Comparison of ENCODE assay signal across 12 cellular contexts in the genomic region with DNA sequence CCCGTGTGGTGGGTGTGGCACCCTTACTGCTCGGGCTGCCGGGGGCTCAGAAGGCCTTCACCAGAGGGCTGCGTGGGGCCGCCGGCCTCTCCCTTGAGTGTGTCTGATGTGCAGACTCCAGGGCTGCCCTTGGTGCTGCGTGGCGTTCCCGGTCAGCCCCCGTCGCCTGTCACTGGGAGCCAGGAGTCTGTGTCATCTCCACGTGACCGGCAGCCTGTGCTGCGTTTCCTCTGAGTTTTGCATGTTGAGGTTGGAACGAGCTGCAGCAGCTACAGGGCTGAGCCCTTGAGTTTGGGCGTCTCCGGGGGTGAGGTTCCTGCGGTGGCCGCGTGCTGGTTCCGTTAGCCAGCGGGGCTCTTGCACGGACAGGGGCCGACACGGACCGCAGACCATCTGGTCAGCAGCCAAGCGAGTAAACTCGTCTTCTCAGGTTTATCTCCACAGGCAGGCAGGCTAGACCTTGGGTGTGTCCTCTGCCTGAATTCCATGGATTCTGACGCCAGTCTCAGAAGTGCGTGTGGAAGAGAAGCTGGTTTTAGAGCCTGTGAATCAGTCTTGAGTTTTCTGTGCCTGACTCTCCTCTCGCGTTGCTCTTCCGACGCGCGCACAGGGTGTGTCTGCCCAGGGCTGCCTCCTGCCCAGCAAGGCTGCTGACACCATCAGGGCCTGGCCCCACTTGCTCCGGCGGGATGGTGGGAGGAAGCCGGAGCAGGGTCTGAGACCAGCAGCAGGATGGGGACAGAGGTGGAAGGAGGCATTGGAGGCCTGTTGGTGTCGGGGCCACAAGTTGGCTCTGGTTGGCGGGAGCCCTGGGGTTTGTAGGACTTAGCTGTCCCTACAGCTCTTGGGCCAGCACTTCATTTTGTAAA. TPM values are rescaled to one million over a fixed set of nuclear protein-coding genes. Genes with fewer than 3 reads are reported as not detected.
A peak's percentile ranks its signal among the peaks of the same experiment; 100 is the strongest.
DNase-seq lines count a peak whose midpoint lies in the region; ATAC-seq and TF ChIP-seq lines count a peak whose summit lies in the region.
"Had no signal": no experiment of that assay in that cellular context is flagged by ENCODE, and none has a peak within 500 bp of the region (broad histone marks: within the 10 kb centered on the region; RNA-seq: fewer than 3 reads in every experiment).

No MANE protein-coding gene starts in this region.

- H3K4me3 ChIP-seq in adrenal gland: no peak overlapping the region
- H3K4me3 ChIP-seq in naive thymus-derived CD4-positive, alpha-beta T cell (ENCODE audit: low read length): no peak overlapping the region
- H3K4me3 ChIP-seq: HAP-1 had no signal

- peak in 4 of 7 donors; percentile 33 to 72 (median 50) for DNase-seq in adrenal gland
- DNase-seq in inferior parietal cortex (ENCODE audit: extremely low spot score): peak; percentile 34
- DNase-seq in type B pancreatic cell (ENCODE audit: extremely low spot score, unreplicated experiment): peak; percentile 68
- DNase-seq in activated naive CD4-positive, alpha-beta T cell treated with Interleukin-2 at 50 U/mL for 16 hours: no peak
- DNase-seq in T-cell: no peak
- no peak for DNase-seq in naive thymus-derived CD4-positive, alpha-beta T cell
- DNase-seq: activated CD8-positive, alpha-beta memory T cell treated with anti-CD3 and anti-CD28 coated beads, Interleukin-2, amount 50 U/mL, for 4 hours; effector CD8-positive, alpha-beta T cell; NCI-H187 treated with DMSO at 0.1 percent for 48 hours; PC-3 had no signal

- H3K9me3 Mint-ChIP-seq in type B pancreatic cell (no peaks in the 10 kb centered on the region), T-cell (no peaks in the 10 kb centered on the region)
- no peaks in the 10 kb centered on the region for H3K9me3 Mint-ChIP-seq in naive thymus-derived CD4-positive, alpha-beta T cell

- peak overlapping the region in 4 of 5 donors; percentile 1 to 82 (median 56) for H3K27ac ChIP-seq in adrenal gland
- H3K27ac ChIP-seq in naive thymus-derived CD4-positive, alpha-beta T cell (ENCODE audit: low read depth, low read length): no peak overlapping the region

- WGBS in adrenal gland, 4 donors: 78 to 85% (median 82%) methylated on average over 20 to 41 of the region's 41 CpGs

- intact Hi-C loops in adrenal gland (cut with DNase I): no loop called here
- intact Hi-C loops in naive thymus-derived CD4-positive, alpha-beta T cell (cut with micrococcal nuclease): no loop called here

- peak overlapping the region; percentile 99 for H3K27ac Mint-ChIP-seq in type B pancreatic cell
- H3K27ac Mint-ChIP-seq in T-cell: no peak overlapping the region
- H3K27ac Mint-ChIP-seq in naive thymus-derived CD4-positive, alpha-beta T cell: no peak overlapping the region

- TF ChIP-seq CTCF in adrenal gland (IDR thresholded peaks at IDR 0.05) (no peak), type B pancreatic cell (conservative IDR thresholded peaks at IDR 0.05) (no peak)

- peak in 1 of 2 donors; percentile 41 for TF ChIP-seq POLR2A in adrenal gland (IDR thresholded peaks at IDR 0.05)

- H3K36me3 Mint-ChIP-seq in type B pancreatic cell (peaks cover 10% of the 10 kb centered on the region), T-cell (peaks cover 4% of the 10 kb centered on the region)
- peaks cover 0 to 4% (median 0%) of the 10 kb centered on the region in 5 donors for H3K36me3 Mint-ChIP-seq in naive thymus-derived CD4-positive, alpha-beta T cell

- H3K4me1 Mint-ChIP-seq in type B pancreatic cell (ENCODE audit: unreplicated experiment) (peaks cover 7% of the 10 kb centered on the region), T-cell (peaks cover 22 to 24% (median 24%) of the 10 kb centered on the region in 3 donors)
- peaks cover 16 to 24% (median 24%) of the 10 kb centered on the region in 7 donors for H3K4me1 Mint-ChIP-seq in naive thymus-derived CD4-positive, alpha-beta T cell

- no peak for ATAC-seq in T-cell (replicated peaks in 1 of 4)
- ATAC-seq in naive thymus-derived CD4-positive, alpha-beta T cell: no peak
- ATAC-seq: HepG2, PC-3 had no signal

- H3K27me3 Mint-ChIP-seq in type B pancreatic cell: no peaks in the 10 kb centered on the region
- no peaks in the 10 kb centered on the region for H3K27me3 Mint-ChIP-seq in T-cell
- no peaks in the 10 kb centered on the region for H3K27me3 Mint-ChIP-seq in naive thymus-derived CD4-positive, alpha-beta T cell

- peaks cover 0 to 3% of the 10 kb centered on the region in 2 donors for H3K4me1 ChIP-seq in adrenal gland (replicated peaks in 1 of 2)
- H3K4me1 ChIP-seq in naive thymus-derived CD4-positive, alpha-beta T cell (ENCODE audit: control insufficient read depth in 2 of 2, insufficient read depth in 2 of 2, low read length in 2 of 2): peaks cover 16 to 24% of the 10 kb centered on the region in 2 donors

- H3K27me3 ChIP-seq in adrenal gland: no peaks in the 10 kb centered on the region
- no peaks in the 10 kb centered on the region for H3K27me3 ChIP-seq in naive thymus-derived CD4-positive, alpha-beta T cell (ENCODE audit: control insufficient read depth in 2 of 2, insufficient read depth in 2 of 2, low read length in 2 of 2)

- CTCF ChIA-PET in T-cell (lab: Charles Lee): no interaction called here
- CTCF ChIA-PET in naive thymus-derived CD4-positive, alpha-beta T cell (lab: Charles Lee): no interaction called here

- POLR2A ChIA-PET in T-cell (lab: Charles Lee): no interaction called here
- POLR2A ChIA-PET in naive thymus-derived CD4-positive, alpha-beta T cell (lab: Charles Lee): interaction anchor here (1.6 kb wide), 1 partner anchor 11 kb away, joined by 3 read pairs; no protein-coding TSS in a partner anchor

- H3K9me3 ChIP-seq in adrenal gland (replicated peaks in 1 of 3): no peaks in the 10 kb centered on the region
- no peaks in the 10 kb centered on the region for H3K9me3 ChIP-seq in naive thymus-derived CD4-positive, alpha-beta T cell (ENCODE audit: control insufficient read depth in 2 of 3, low read length in 3 of 3)
- H3K9me3 ChIP-seq: HAP-1 had no signal

- peaks cover 0 to 24% of the 10 kb centered on the region in 2 donors for H3K36me3 ChIP-seq in adrenal gland (replicated peaks in 1 of 2)
- peaks cover 0 to 16% (median 0%) of the 10 kb centered on the region in 3 experiments for H3K36me3 ChIP-seq in naive thymus-derived CD4-positive, alpha-beta T cell (ENCODE audit: control insufficient read depth in 2 of 3, insufficient read depth in 3 of 3, low read length in 3 of 3)

- H3K4me3 Mint-ChIP-seq in type B pancreatic cell: peak overlapping the region; percentile 69
- H3K4me3 Mint-ChIP-seq in T-cell: no peak overlapping the region
- no peak overlapping the region for H3K4me3 Mint-ChIP-seq in naive thymus-derived CD4-positive, alpha-beta T cell

RNA-seq across cellular contexts. Expression of a gene that starts 10.5 kb away (rescaled TPM):
- 10 to 100 TPM; 30.4 to 85.9 (median 44.7) TPM for total RNA-seq in adrenal gland
- polyA plus RNA-seq in adrenal gland: 100 to 1,000 TPM in 1 of 3 donors, 10 to 100 TPM in 2; 11.0 to 109 (median 53.7) TPM
- total RNA-seq in type B pancreatic cell (ENCODE audit: low replicate concordance): 33.6 and 46.9 TPM in 2 replicates
- 10 to 100 TPM; 22.4 to 33.5 (median 28.7) TPM for total RNA-seq in T-cell
- total RNA-seq in naive thymus-derived CD4-positive, alpha-beta T cell: 10 to 100 TPM; 19.3 to 27.7 (median 23.4) TPM
- polyA plus RNA-seq in naive thymus-derived CD4-positive, alpha-beta T cell: 1 to 10 TPM; 9.0 to 9.9 TPM

RNA-seq across cellular contexts. Expression of a gene that starts 18.8 kb away (rescaled TPM):
- total RNA-seq in adrenal gland (1 to 10 TPM in 1 of 8 donors, under 1 TPM in 3, not detected in 4; 0.52 to 2.2 (median 0.79) TPM), type B pancreatic cell (ENCODE audit: low replicate concordance) (25.3 and 66.6 TPM in 2 replicates), T-cell (100 to 1,000 TPM; 103 to 128 (median 120) TPM)
- 1 to 10 TPM in 2 of 3 donors, under 1 TPM in 1; 0.07 to 2.9 (median 1.2) TPM for polyA plus RNA-seq in adrenal gland
- 100 to 1,000 TPM in 1 of 5 experiments, 10 to 100 TPM in 4; 85.2 to 107 (median 94.0) TPM for total RNA-seq in naive thymus-derived CD4-positive, alpha-beta T cell
- polyA plus RNA-seq in naive thymus-derived CD4-positive, alpha-beta T cell: 1 to 10 TPM; 9.0 to 9.7 TPM

RNA-seq across cellular contexts. Expression of a gene that starts 45.8 kb away (rescaled TPM):
- 10 to 100 TPM in 7 of 8 donors, 1 to 10 TPM in 1; 7.9 to 70.0 (median 21.6) TPM for total RNA-seq in adrenal gland
- polyA plus RNA-seq in adrenal gland: 100 to 1,000 TPM in 1 of 3 donors, 10 to 100 TPM in 1, 1 to 10 TPM in 1; 2.7 to 111 (median 80.4) TPM
- total RNA-seq in type B pancreatic cell (ENCODE audit: low replicate concordance): 36.2 and 44.0 TPM in 2 replicates
- 100 to 1,000 TPM; 395 to 488 (median 460) TPM for total RNA-seq in T-cell
- 100 to 1,000 TPM; 210 to 497 (median 392) TPM for total RNA-seq in naive thymus-derived CD4-positive, alpha-beta T cell
- 100 to 1,000 TPM; 223 to 305 TPM for polyA plus RNA-seq in naive thymus-derived CD4-positive, alpha-beta T cell

RNA-seq across cellular contexts. Expression of a gene that starts 46.5 kb away (rescaled TPM):
- total RNA-seq in adrenal gland (100 to 1,000 TPM; 190 to 342 (median 264) TPM), type B pancreatic cell (ENCODE audit: low replicate concordance) (84.5 and 128 TPM in 2 replicates), T-cell (100 to 1,000 TPM; 126 to 141 (median 131) TPM)
- polyA plus RNA-seq in adrenal gland: 100 to 1,000 TPM in 2 of 3 donors, 10 to 100 TPM in 1; 36.3 to 125 (median 110) TPM
- total RNA-seq in naive thymus-derived CD4-positive, alpha-beta T cell: 100 to 1,000 TPM in 4 of 5 experiments, 10 to 100 TPM in 1; 98.6 to 193 (median 109) TPM
- 100 to 1,000 TPM; 156 to 243 TPM for polyA plus RNA-seq in naive thymus-derived CD4-positive, alpha-beta T cell

Comparison
In these comparisons a context has a peak if more than half of its experiments do, and no peak if none do; other contexts are left out.
1. DNase-seq: peak in adrenal gland (4 of 7), inferior parietal cortex (single experiment) and type B pancreatic cell (single experiment); none in activated naive CD4-positive, alpha-beta T cell treated with Interleukin-2 at 50 U/mL for 16 hours (single experiment), T-cell (0 of 34) and naive thymus-derived CD4-positive, alpha-beta T cell (0 of 9).